In genomic region chr3:123861081-123861836, GRCh38 we compare ENCODE assay signal across 1 cellular context.
TF ChIP-seq lines count a peak whose summit lies in the region.

No MANE protein-coding gene starts in this region.

TF ChIP-seq in SK-N-SH treated with all-trans-retinoic acid at 6 μM for 48 hours, 23 proteins besides CTCF, POLR2A, EP300 and RAD21 (continued from another document):
- TF ChIP-seq ZFP3 (CRISPR knock-in tag; IDR thresholded peaks at IDR 0.05) (no peak), GLIS3 (CRISPR knock-in tag; IDR thresholded peaks at IDR 0.05) (no peak), SNAI2 (CRISPR knock-in tag; IDR thresholded peaks at IDR 0.05) (no peak), PPARA (CRISPR knock-in tag; IDR thresholded peaks at IDR 0.05; ENCODE audit: borderline replicate concordance) (no peak), CSDC2 (CRISPR knock-in tag; IDR thresholded peaks at IDR 0.05) (no peak), RARB (CRISPR knock-in tag; IDR thresholded peaks at IDR 0.05) (no peak), ZNF70 (CRISPR knock-in tag; IDR thresholded peaks at IDR 0.05) (no peak), ISL1 (CRISPR knock-in tag; IDR thresholded peaks at IDR 0.05) (no peak), TOX (CRISPR knock-in tag; IDR thresholded peaks at IDR 0.05; ENCODE audit: borderline replicate concordance) (no peak)
- TF ChIP-seq, protein P1, sequence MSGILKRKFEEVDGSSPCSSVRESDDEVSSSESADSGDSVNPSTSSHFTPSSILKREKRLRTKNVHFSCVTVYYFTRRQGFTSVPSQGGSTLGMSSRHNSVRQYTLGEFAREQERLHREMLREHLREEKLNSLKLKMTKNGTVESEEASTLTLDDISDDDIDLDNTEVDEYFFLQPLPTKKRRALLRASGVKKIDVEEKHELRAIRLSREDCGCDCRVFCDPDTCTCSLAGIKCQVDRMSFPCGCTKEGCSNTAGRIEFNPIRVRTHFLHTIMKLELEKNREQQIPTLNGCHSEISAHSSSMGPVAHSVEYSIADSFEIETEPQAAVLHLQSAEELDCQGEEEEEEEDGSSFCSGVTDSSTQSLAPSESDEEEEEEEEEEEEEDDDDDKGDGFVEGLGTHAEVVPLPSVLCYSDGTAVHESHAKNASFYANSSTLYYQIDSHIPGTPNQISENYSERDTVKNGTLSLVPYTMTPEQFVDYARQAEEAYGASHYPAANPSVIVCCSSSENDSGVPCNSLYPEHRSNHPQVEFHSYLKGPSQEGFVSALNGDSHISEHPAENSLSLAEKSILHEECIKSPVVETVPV (CRISPR knock-in tag; IDR thresholded peaks at IDR 0.05): no peak
